ENCODE assay signal across 12 cellular contexts in the genomic region with DNA sequence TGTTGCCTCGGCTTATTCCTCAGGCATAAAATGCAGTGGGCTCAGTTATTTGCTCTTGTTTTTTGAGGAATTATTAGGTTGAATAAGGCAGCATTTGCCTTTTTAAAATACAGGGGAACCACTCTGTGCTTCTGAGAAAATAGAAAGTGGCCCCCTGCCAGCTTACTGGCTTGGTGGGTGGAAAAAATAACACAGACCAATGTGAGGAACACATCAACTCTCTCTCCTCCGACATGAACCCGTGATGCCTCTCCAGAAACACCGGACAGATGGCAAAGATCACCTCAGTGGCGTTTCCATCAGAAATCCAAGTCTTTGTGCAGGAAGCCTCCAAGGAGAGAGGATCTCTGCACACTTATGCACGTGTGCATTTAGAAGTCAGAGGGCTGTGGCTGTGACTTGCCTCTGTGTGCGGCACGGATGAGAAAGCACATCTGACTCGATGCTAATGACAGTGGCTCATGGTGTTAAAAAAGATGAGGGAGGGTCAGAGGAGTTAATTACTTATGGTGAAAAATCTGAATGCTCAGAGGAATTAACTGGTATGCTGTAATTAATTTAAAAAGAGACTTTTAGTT.
DNase-seq lines count a peak whose midpoint lies in the region; ATAC-seq and TF ChIP-seq lines count a peak whose summit lies in the region.
"Had no signal": no experiment of that assay in that cellular context is flagged by ENCODE, and none has a peak within 500 bp of the region (broad histone marks: within the 10 kb centered on the region; RNA-seq: fewer than 3 reads in every experiment).

No MANE protein-coding gene starts in this region.

- H3K27me3 ChIP-seq in brain microvascular endothelial cell (replicated peaks) (no peaks in the 10 kb centered on the region), testis (no peaks in the 10 kb centered on the region)
- no peaks in the 10 kb centered on the region for H3K27me3 ChIP-seq in naive thymus-derived CD4-positive, alpha-beta T cell (ENCODE audit: control insufficient read depth in 2 of 2, insufficient read depth in 2 of 2, low read length in 2 of 2)
- H3K27me3 ChIP-seq: MG63, upper lobe of left lung had no signal

- CTCF ChIA-PET in naive thymus-derived CD4-positive, alpha-beta T cell (lab: Charles Lee) = interaction anchor here (0.7 to 1.2 kb wide), 2 partner anchors 40 to 496 kb away, joined by 3 read pairs; no protein-coding TSS in a partner anchor

- no peaks in the 10 kb centered on the region for H3K9me3 ChIP-seq in naive thymus-derived CD4-positive, alpha-beta T cell (ENCODE audit: control insufficient read depth in 2 of 3, low read length in 3 of 3)
- no peaks in the 10 kb centered on the region for H3K9me3 ChIP-seq in testis
- H3K9me3 ChIP-seq: upper lobe of left lung had no signal

- peaks cover 10 to 38% (median 28%) of the 10 kb centered on the region in 5 donors for H3K36me3 Mint-ChIP-seq in naive thymus-derived CD4-positive, alpha-beta T cell

- no peak for TF ChIP-seq CTCF in brain microvascular endothelial cell (IDR thresholded peaks at IDR 0.05; ENCODE audit: low read depth, low read length, missing control alignments)
- no peak for TF ChIP-seq CTCF in testis (IDR thresholded peaks at IDR 0.05)

- peaks cover 0 to 27% (median 14%) of the 10 kb centered on the region in 11 donors for H3K9me3 Mint-ChIP-seq in naive thymus-derived CD4-positive, alpha-beta T cell

- no peak for ATAC-seq in naive thymus-derived CD4-positive, alpha-beta T cell
- no peak for ATAC-seq in GM18519 (IDR thresholded peaks at IDR 0.05; ENCODE audit: low FRiP score, unreplicated experiment)

- no peak overlapping the region for H3K4me3 ChIP-seq in brain microvascular endothelial cell (ENCODE audit: low read depth, low read length)
- peak overlapping the region; percentile 17 for H3K4me3 ChIP-seq in naive thymus-derived CD4-positive, alpha-beta T cell (ENCODE audit: low read length)
- H3K4me3 ChIP-seq in testis = no peak overlapping the region
- H3K4me3 ChIP-seq: MG63, upper lobe of left lung had no signal

- H3K4me1 Mint-ChIP-seq in naive thymus-derived CD4-positive, alpha-beta T cell = peaks cover 59 to 98% (median 96%) of the 10 kb centered on the region in 7 donors

- H3K36me3 ChIP-seq in brain microvascular endothelial cell (replicated peaks) (no peaks in the 10 kb centered on the region), testis (ENCODE audit: low read depth, missing control alignments) (no peaks in the 10 kb centered on the region)
- H3K36me3 ChIP-seq in naive thymus-derived CD4-positive, alpha-beta T cell (ENCODE audit: control insufficient read depth in 2 of 3, insufficient read depth in 3 of 3, low read length in 3 of 3) = no peaks in the 10 kb centered on the region
- H3K36me3 ChIP-seq: MG63, upper lobe of left lung had no signal

- peak; percentile 69 for DNase-seq in activated effector memory CD4-positive, alpha-beta T cell treated with anti-CD3 and anti-CD28 coated beads, Interleukin-2, amount 50 U/mL, for 16 hours
- no peak for DNase-seq in activated effector memory CD4-positive, alpha-beta T cell treated with Interleukin-2 at 50 U/mL for 16 hours
- DNase-seq in brain microvascular endothelial cell (peak; percentile 56), testis (peak; percentile 29), occipital lobe (lab: John Stamatoyannopoulos, UW) (no peak), 8988T (no peak)
- peak in 1 of 9 donors; percentile 42 for DNase-seq in naive thymus-derived CD4-positive, alpha-beta T cell
- DNase-seq: cerebellar nuclear complex, MG63, upper lobe of left lung had no signal

- H3K4me1 ChIP-seq in naive thymus-derived CD4-positive, alpha-beta T cell (ENCODE audit: control insufficient read depth in 2 of 2, insufficient read depth in 2 of 2, low read length in 2 of 2) = peaks cover 78 to 88% of the 10 kb centered on the region in 2 donors
- H3K4me1 ChIP-seq in testis = no peaks in the 10 kb centered on the region
- H3K4me1 ChIP-seq: upper lobe of left lung had no signal

- no peak for TF ChIP-seq POLR2A in testis (IDR thresholded peaks at IDR 0.05)

- WGBS in testis, 2 donors = 53 to 55% methylated on average over 9 of the region's 9 CpGs

- H3K4me3 Mint-ChIP-seq in naive thymus-derived CD4-positive, alpha-beta T cell = peak overlapping the region in 9 of 10 donors; percentile 26 to 90 (median 74)

- in situ Hi-C loops in brain microvascular endothelial cell (cut with HindIII; ENCODE audit: low pct_ligation_motif_present, low sequenced_read_pairs) = no loop called here

- peak overlapping the region in 8 of 9 donors; percentile 85 to 98 (median 97) for H3K27ac Mint-ChIP-seq in naive thymus-derived CD4-positive, alpha-beta T cell

- H3K27me3 Mint-ChIP-seq in naive thymus-derived CD4-positive, alpha-beta T cell = peaks cover 0 to 9% (median 0%) of the 10 kb centered on the region in 5 donors

- peak overlapping the region; percentile 61 for H3K27ac ChIP-seq in brain microvascular endothelial cell
- H3K27ac ChIP-seq in naive thymus-derived CD4-positive, alpha-beta T cell (ENCODE audit: low read depth, low read length) = peak overlapping the region; percentile 63
- no peak overlapping the region for H3K27ac ChIP-seq in testis
- H3K27ac ChIP-seq: upper lobe of left lung, VCaP had no signal

- POLR2A ChIA-PET in naive thymus-derived CD4-positive, alpha-beta T cell (lab: Charles Lee) = interaction anchor here (0.6 to 9.8 kb wide), 9 partner anchors 7 to 481 kb away, joined by 3 to 115 read pairs (median 4); no protein-coding TSS in a partner anchor

- intact Hi-C loops in naive thymus-derived CD4-positive, alpha-beta T cell (cut with micrococcal nuclease) = no loop called here
- intact Hi-C loops in testis (cut with DNase I; ENCODE audit: low total_unique reads) = no loop called here

Comparison
In these comparisons a context has a peak if more than half of its experiments do, and no peak if none do; other contexts are left out.
1. DNase-seq: peak in activated effector memory CD4-positive, alpha-beta T cell treated with anti-CD3 and anti-CD28 coated beads, Interleukin-2, amount 50 U/mL, for 16 hours (single experiment), brain microvascular endothelial cell (single experiment) and testis (single experiment); none in activated effector memory CD4-positive, alpha-beta T cell treated with Interleukin-2 at 50 U/mL for 16 hours (single experiment), occipital lobe (single experiment) and 8988T (single experiment).
2. H3K27ac ChIP-seq: peak in brain microvascular endothelial cell (single experiment) and naive thymus-derived CD4-positive, alpha-beta T cell (single experiment); none in testis (0 of 2).